ENCODE assay signal across 7 cellular contexts in the genomic region with DNA sequence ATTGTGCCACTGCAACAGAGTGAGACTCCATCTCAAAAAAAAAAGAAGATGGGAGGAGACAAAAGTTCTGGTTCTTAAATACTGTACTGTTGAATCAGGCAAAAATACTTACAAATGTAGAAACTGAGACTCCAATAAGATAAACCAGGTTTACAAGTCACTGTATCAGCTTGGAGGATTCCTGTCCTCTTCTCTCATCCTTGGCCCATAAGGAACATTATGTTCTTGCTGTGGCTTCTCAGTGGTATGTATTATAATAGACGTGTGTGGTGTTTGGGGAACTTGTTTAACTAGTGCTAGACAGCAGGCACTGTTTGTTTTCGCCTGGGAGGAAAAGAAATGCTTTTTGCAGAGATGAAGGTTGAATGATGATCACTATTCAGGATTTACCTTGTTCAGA. TPM values are rescaled to one million over a fixed set of nuclear protein-coding genes. Genes with fewer than 3 reads are reported as not detected.
DNase-seq lines count a peak whose midpoint lies in the region; ATAC-seq and TF ChIP-seq lines count a peak whose summit lies in the region.
"Not testable (repeated sequence)": the region's sequence is repeated elsewhere in the genome, so short reads cannot be mapped to it uniquely, and the experiment has no call there.

No MANE protein-coding gene starts in this region.

- intact Hi-C loops in left lung (cut with DNase I) = not testable (repeated sequence)

- H3K27me3 ChIP-seq in GM23248 (replicated peaks; ENCODE audit: insufficient read depth); adipocyte (replicated peaks; ENCODE audit: control insufficient read depth, insufficient read depth, low read length); endodermal cell (ENCODE audit: control insufficient read depth, insufficient read depth, low read length, poor library complexity, severe bottlenecking); gastroesophageal sphincter; left lung: not testable (repeated sequence)

- ATAC-seq in gastroesophageal sphincter (peak; percentile 77), left lung (peak; percentile 32)
- ATAC-seq in stimulated activated memory B cell treated with anti-CD40 and anti-IgM and Interleukin-4, amounts not matched to agents 10 μg/mL and 1 μg/mL and 100 μg/mL, for 72 hours = not testable (repeated sequence)

- peak; percentile 35 for DNase-seq in GM23248
- DNase-seq in adipocyte (ENCODE audit: low read depth) = peak; percentile 63
- not testable (repeated sequence) for DNase-seq in endodermal cell; left lung; osteocyte (ENCODE audit: extremely low spot score, unreplicated experiment)

- peaks cover 95% of the 10 kb centered on the region for H3K79me2 ChIP-seq in GM23248 (ENCODE audit: insufficient read depth)

- not testable (repeated sequence) for H3K4me3 ChIP-seq in GM23248; endodermal cell (ENCODE audit: low read length); gastroesophageal sphincter; left lung
- H3K4me3 ChIP-seq in adipocyte (ENCODE audit: low read length) = peak overlapping the region; percentile 19

- H3K27ac Mint-ChIP-seq in endodermal cell = peak overlapping the region; percentile 45
- H3K27ac Mint-ChIP-seq in osteocyte (ENCODE audit: unreplicated experiment) = peak overlapping the region; percentile 50
- H3K27ac Mint-ChIP-seq in stimulated activated memory B cell treated with anti-CD40 and anti-IgM and Interleukin-4, amounts not matched to agents 10 μg/mL and 1 μg/mL and 100 μg/mL, for 72 hours = peak overlapping the region; percentile 5

- not testable (repeated sequence) for H3K27me3 Mint-ChIP-seq in endodermal cell (ENCODE audit: insufficient read depth); osteocyte (ENCODE audit: unreplicated experiment); stimulated activated memory B cell treated with anti-CD40 and anti-IgM and Interleukin-4, amounts not matched to agents 10 μg/mL and 1 μg/mL and 100 μg/mL, for 72 hours

- not testable (repeated sequence) for H3K9me2 ChIP-seq in GM23248 (ENCODE audit: insufficient read depth)

- H3K9me3 Mint-ChIP-seq in endodermal cell; osteocyte (ENCODE audit: unreplicated experiment); stimulated activated memory B cell treated with anti-CD40 and anti-IgM and Interleukin-4, amounts not matched to agents 10 μg/mL and 1 μg/mL and 100 μg/mL, for 72 hours: not testable (repeated sequence)

- H3K4me1 ChIP-seq in GM23248 (ENCODE audit: insufficient read depth); adipocyte (ENCODE audit: control insufficient read depth, insufficient read depth, low read length); endodermal cell (ENCODE audit: control insufficient read depth, insufficient read depth, low read length): not testable (repeated sequence)
- H3K4me1 ChIP-seq in gastroesophageal sphincter = peaks cover 0 to 39% (median 4%) of the 10 kb centered on the region in 3 donors
- peaks cover 0 to 15% of the 10 kb centered on the region in 2 donors for H3K4me1 ChIP-seq in left lung

- not testable (repeated sequence) for H3K4me2 ChIP-seq in GM23248 (ENCODE audit: unreplicated experiment)

- H2AFZ ChIP-seq in GM23248 = not testable (repeated sequence)

- not testable (repeated sequence) for H3K4me3 Mint-ChIP-seq in endodermal cell; osteocyte (ENCODE audit: unreplicated experiment); stimulated activated memory B cell treated with anti-CD40 and anti-IgM and Interleukin-4, amounts not matched to agents 10 μg/mL and 1 μg/mL and 100 μg/mL, for 72 hours

- H4K20me1 ChIP-seq in GM23248 (ENCODE audit: insufficient read depth) = peaks cover 10% of the 10 kb centered on the region

- not testable (repeated sequence) for H3K36me3 ChIP-seq in GM23248 (ENCODE audit: low read depth); adipocyte (ENCODE audit: control insufficient read depth, insufficient read depth, low read length, severe bottlenecking)
- H3K36me3 ChIP-seq in endodermal cell (ENCODE audit: control insufficient read depth, insufficient read depth, low read length) (peaks cover 21% of the 10 kb centered on the region), gastroesophageal sphincter (peaks cover 0 to 24% of the 10 kb centered on the region in 2 donors), left lung (peaks cover 0 to 25% of the 10 kb centered on the region in 2 donors)

- H3K9me3 ChIP-seq in GM23248 (ENCODE audit: low read depth); adipocyte (ENCODE audit: control insufficient read depth, low read length); endodermal cell (ENCODE audit: control insufficient read depth, low read length); gastroesophageal sphincter; left lung: not testable (repeated sequence)

- H3K9ac ChIP-seq in GM23248; endodermal cell (ENCODE audit: extremely low read depth, low read length, poor library complexity, severe bottlenecking): not testable (repeated sequence)
- H3K9ac ChIP-seq in adipocyte (ENCODE audit: low read length) = peak overlapping the region; percentile 41

- WGBS in GM23248 (ENCODE audit: low coverage in 1 of 2, low lambda C conversion rate in 2 of 2, missing lambda C conversion rate in 2 of 2), 2 experiments = 7 to 8% methylated on average over 1 of the region's 2 CpGs
- WGBS in endodermal cell (ENCODE audit: insufficient coverage in 1 of 2, insufficient read length in 1 of 2), 2 experiments = no CpG with 5 or more reads among the region's 2 CpGs
- WGBS in gastroesophageal sphincter (ENCODE audit: low coverage in 1 of 2), 2 donors = 0% methylated on average over 1 of the region's 2 CpGs; no CpG with 5 or more reads in 1 of the 2 donors

- TF ChIP-seq EP300 in gastroesophageal sphincter (IDR thresholded peaks at IDR 0.05) = not testable (repeated sequence)

- H3K36me3 Mint-ChIP-seq in endodermal cell (ENCODE audit: low read depth) (peaks cover 43% of the 10 kb centered on the region), osteocyte (ENCODE audit: unreplicated experiment) (peaks cover 13% of the 10 kb centered on the region)
- H3K36me3 Mint-ChIP-seq in stimulated activated memory B cell treated with anti-CD40 and anti-IgM and Interleukin-4, amounts not matched to agents 10 μg/mL and 1 μg/mL and 100 μg/mL, for 72 hours = peaks cover 14% of the 10 kb centered on the region

- in situ Hi-C loops in GM23248 (cut with MboI) = not testable (repeated sequence)

- H3K27ac ChIP-seq in GM23248 (peak overlapping the region; percentile 30), gastroesophageal sphincter (peak overlapping the region; percentile 36 to 74 (median 66))
- H3K27ac ChIP-seq in endodermal cell (ENCODE audit: low read depth, low read length); left lung: not testable (repeated sequence)

- TF ChIP-seq POLR2A in gastroesophageal sphincter (IDR thresholded peaks at IDR 0.05) = not testable (repeated sequence)

- peaks cover 14% of the 10 kb centered on the region for H3F3A ChIP-seq in GM23248 (ENCODE audit: insufficient read depth)

- not testable (repeated sequence) for TF ChIP-seq CTCF in endodermal cell (conservative IDR thresholded peaks at IDR 0.05); gastroesophageal sphincter (IDR thresholded peaks at IDR 0.05); left lung (IDR thresholded peaks at IDR 0.05); osteocyte (IDR thresholded peaks at IDR 0.05)

- H3K4me1 Mint-ChIP-seq in endodermal cell (peaks cover 41% of the 10 kb centered on the region), osteocyte (ENCODE audit: unreplicated experiment) (peaks cover 22% of the 10 kb centered on the region)
- H3K4me1 Mint-ChIP-seq in stimulated activated memory B cell treated with anti-CD40 and anti-IgM and Interleukin-4, amounts not matched to agents 10 μg/mL and 1 μg/mL and 100 μg/mL, for 72 hours = peaks cover 29% of the 10 kb centered on the region

RNA-seq across cellular contexts. Expression of gene PDXDC1, which starts 7.7 kb away (rescaled TPM):
- 63.9 and 73.1 TPM in 2 replicates for total RNA-seq in GM23248 (2014; rRNA removed; shearing (Covaris generic))
- polyA plus RNA-seq in GM23248 (2016; fragmentation: Nextera tagmentation; extraction: Ambion mirVana) = 57.8 and 61.1 TPM in 2 replicates
- total RNA-seq in endodermal cell (100 to 1,000 TPM; 163 to 202 TPM), gastroesophageal sphincter (10 to 100 TPM; 70.0 to 92.2 (median 87.6) TPM), left lung (100 to 1,000 TPM; 103 to 111 TPM), osteocyte (107 and 109 TPM in 2 replicates)
- 52.4 TPM for polyA plus RNA-seq in endodermal cell (2013, experiment 1 of 2)
- 44.1 TPM for polyA plus RNA-seq in endodermal cell (2013, experiment 2 of 2)

RNA-seq across cellular contexts. Expression of gene NPIPA1, which starts 45.3 kb away (rescaled TPM):
- 73.2 and 78.5 TPM in 2 replicates for total RNA-seq in GM23248 (2014; rRNA removed; shearing (Covaris generic))
- 29.8 and 41.1 TPM in 2 replicates for polyA plus RNA-seq in GM23248 (2016; fragmentation: Nextera tagmentation; extraction: Ambion mirVana)
- 100 to 1,000 TPM; 177 to 183 TPM for total RNA-seq in endodermal cell
- 97.9 TPM for polyA plus RNA-seq in endodermal cell (2013, experiment 1 of 2)
- 92.2 TPM for polyA plus RNA-seq in endodermal cell (2013, experiment 2 of 2)
- 100 to 1,000 TPM in 2 of 4 donors, 10 to 100 TPM in 2; 54.0 to 103 (median 93.4) TPM for total RNA-seq in gastroesophageal sphincter
- total RNA-seq in left lung = 10 to 100 TPM; 79.2 to 83.4 TPM
- 148 and 176 TPM in 2 replicates for total RNA-seq in osteocyte
